In genomic region chr17:75854881-75855309, GRCh38 we compare ENCODE assay signal across 1 cellular context.
TF ChIP-seq lines count a peak whose summit lies in the region.

No MANE protein-coding gene starts in this region.

TF ChIP-seq in GM12878, 131 proteins besides CTCF, POLR2A, EP300 and RAD21:
- TF ChIP-seq CREB1 (IDR thresholded peaks at IDR 0.05; ENCODE audit: low read depth) (no peak), TAF1 (IDR thresholded peaks at IDR 0.05; ENCODE audit: borderline replicate concordance, low read depth, low read length) (peak; percentile 50; the same call in 1 of the 2 replicates), YY1 (IDR thresholded peaks at IDR 0.05; ENCODE audit: low read depth, low read length) (peak; percentile 71; the same call in 1 of the 2 replicates), RBBP5 (conservative IDR thresholded peaks at IDR 0.05) (no peak), CHD2 (IDR thresholded peaks at IDR 0.05; ENCODE audit: borderline replicate concordance, low read depth, low read length) (no peak; the same call in 1 of the 2 replicates), ZNF274 (IDR thresholded peaks at IDR 0.05; ENCODE audit: insufficient read depth, insufficient read length) (no peak), ZNF24 (IDR thresholded peaks at IDR 0.05) (no peak), SIN3A (IDR thresholded peaks at IDR 0.05; ENCODE audit: low read depth, low read length) (no peak), NRF1 (conservative IDR thresholded peaks at IDR 0.05; ENCODE audit: low read depth, low read length) (no peak), E4F1 (IDR thresholded peaks at IDR 0.05; ENCODE audit: borderline replicate concordance, partially characterized antibody) (no peak), EGR1 (IDR thresholded peaks at IDR 0.05; ENCODE audit: borderline replicate concordance in 1 of 2, low read depth in 2 of 2, low read length in 2 of 2) (peak in 1 of 2 experiments; percentile 79; a peak in 2 of 3 replicates), ZSCAN29 (IDR thresholded peaks at IDR 0.05) (no peak), ZNF217 (IDR thresholded peaks at IDR 0.05) (no peak), HDAC6 (IDR thresholded peaks at IDR 0.05; ENCODE audit: unreplicated experiment) (no peak), SREBF1 (IDR thresholded peaks at IDR 0.05; ENCODE audit: low read length) (no peak), ASH2L (IDR thresholded peaks at IDR 0.05; ENCODE audit: borderline replicate concordance, low read depth) (no peak), KLF5 (IDR thresholded peaks at IDR 0.05; ENCODE audit: partially characterized antibody) (no peak)
- TF ChIP-seq, protein P1, sequence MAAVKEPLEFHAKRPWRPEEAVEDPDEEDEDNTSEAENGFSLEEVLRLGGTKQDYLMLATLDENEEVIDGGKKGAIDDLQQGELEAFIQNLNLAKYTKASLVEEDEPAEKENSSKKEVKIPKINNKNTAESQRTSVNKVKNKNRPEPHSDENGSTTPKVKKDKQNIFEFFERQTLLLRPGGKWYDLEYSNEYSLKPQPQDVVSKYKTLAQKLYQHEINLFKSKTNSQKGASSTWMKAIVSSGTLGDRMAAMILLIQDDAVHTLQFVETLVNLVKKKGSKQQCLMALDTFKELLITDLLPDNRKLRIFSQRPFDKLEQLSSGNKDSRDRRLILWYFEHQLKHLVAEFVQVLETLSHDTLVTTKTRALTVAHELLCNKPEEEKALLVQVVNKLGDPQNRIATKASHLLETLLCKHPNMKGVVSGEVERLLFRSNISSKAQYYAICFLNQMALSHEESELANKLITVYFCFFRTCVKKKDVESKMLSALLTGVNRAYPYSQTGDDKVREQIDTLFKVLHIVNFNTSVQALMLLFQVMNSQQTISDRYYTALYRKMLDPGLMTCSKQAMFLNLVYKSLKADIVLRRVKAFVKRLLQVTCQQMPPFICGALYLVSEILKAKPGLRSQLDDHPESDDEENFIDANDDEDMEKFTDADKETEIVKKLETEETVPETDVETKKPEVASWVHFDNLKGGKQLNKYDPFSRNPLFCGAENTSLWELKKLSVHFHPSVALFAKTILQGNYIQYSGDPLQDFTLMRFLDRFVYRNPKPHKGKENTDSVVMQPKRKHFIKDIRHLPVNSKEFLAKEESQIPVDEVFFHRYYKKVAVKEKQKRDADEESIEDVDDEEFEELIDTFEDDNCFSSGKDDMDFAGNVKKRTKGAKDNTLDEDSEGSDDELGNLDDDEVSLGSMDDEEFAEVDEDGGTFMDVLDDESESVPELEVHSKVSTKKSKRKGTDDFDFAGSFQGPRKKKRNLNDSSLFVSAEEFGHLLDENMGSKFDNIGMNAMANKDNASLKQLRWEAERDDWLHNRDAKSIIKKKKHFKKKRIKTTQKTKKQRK (IDR thresholded peaks at IDR 0.05; ENCODE audit: low read depth, low read length) = no peak
